ENCODE assay signal across 21 cellular contexts in the genomic region with DNA sequence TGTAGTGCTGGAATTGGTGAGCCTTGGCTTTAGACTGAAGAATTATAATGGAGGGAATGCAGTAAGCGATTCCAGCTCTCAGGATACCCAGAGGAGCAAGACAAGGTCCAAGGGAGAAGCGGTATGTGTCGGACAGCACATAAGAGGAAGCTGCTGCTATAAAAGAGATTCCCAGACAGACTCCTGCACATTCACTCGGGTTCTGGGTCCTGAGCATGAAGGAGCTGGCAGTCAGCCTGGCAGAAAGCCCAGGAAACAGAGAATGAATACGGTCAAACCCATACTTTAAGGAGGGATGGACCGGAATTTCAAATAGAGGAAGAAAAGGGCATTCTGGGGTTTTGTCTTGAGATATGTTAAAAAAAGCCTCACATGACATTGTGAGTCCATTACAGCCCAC.
A peak's percentile ranks its signal among the peaks of the same experiment; 100 is the strongest.
DNase-seq lines count a peak whose midpoint lies in the region; ATAC-seq and TF ChIP-seq lines count a peak whose summit lies in the region.
"Had no signal": no experiment of that assay in that cellular context is flagged by ENCODE, and none has a peak within 500 bp of the region (broad histone marks: within the 10 kb centered on the region; RNA-seq: fewer than 3 reads in every experiment).

No MANE protein-coding gene starts in this region.

- no peaks in the 10 kb centered on the region for H3K27me3 ChIP-seq in brain microvascular endothelial cell (replicated peaks)
- no peaks in the 10 kb centered on the region for H3K27me3 ChIP-seq in GM23338 (ENCODE audit: insufficient read depth)
- H3K27me3 ChIP-seq: body of pancreas, gastroesophageal sphincter, MG63 had no signal

- DNase-seq in COLO829 (ENCODE audit: low spot score) (peak; percentile 25), brain microvascular endothelial cell (peak; percentile 1), globus pallidus (ENCODE audit: low spot score) (peak; percentile 78), posterior cingulate gyrus (peak in 7 of 10 donors; percentile 18 to 88 (median 46)), NCI-H146 treated with DMSO at 0.1 percent for 48 hours (lab: John Stamatoyannopoulos, UW; ENCODE audit: unreplicated experiment) (no peak), GM23338 (ENCODE audit: low spot score) (no peak), H4 (ENCODE audit: low spot score) (no peak), SW480 (ENCODE audit: low spot score) (no peak)
- DNase-seq: activated gamma-delta T cell; body of pancreas; Caco-2; effector CD8-positive, alpha-beta T cell; immature natural killer cell; mammary epithelial cell; MG63; NCI-H2029 treated with DMSO at 0.1 percent for 48 hours; NCI-H774; small intestine had no signal

- no peaks in the 10 kb centered on the region; the same call in 1 of the 3 replicates for H3K4me1 Mint-ChIP-seq in GM23338
- H3K4me1 Mint-ChIP-seq: immature natural killer cell had no signal

- no peaks in the 10 kb centered on the region for H3K9me3 Mint-ChIP-seq in GM23338
- H3K9me3 Mint-ChIP-seq: immature natural killer cell, neural crest cell, WTC11 had no signal

- no peak overlapping the region for H3K4me2 ChIP-seq in GM23338

- no peaks in the 10 kb centered on the region for H3K36me3 Mint-ChIP-seq in GM23338 (ENCODE audit: low read depth)
- H3K36me3 Mint-ChIP-seq: immature natural killer cell, WTC11 had no signal

- peaks cover 4% of the 10 kb centered on the region; the same call in 1 of the 2 replicates for H3K9me2 ChIP-seq in GM23338 (ENCODE audit: insufficient read depth)

- no peak for ATAC-seq in GM23338
- ATAC-seq: body of pancreas, gastroesophageal sphincter, WTC11 had no signal

- H3K36me3 ChIP-seq in brain microvascular endothelial cell (replicated peaks) (no peaks in the 10 kb centered on the region), GM23338 (ENCODE audit: insufficient read depth) (no peaks in the 10 kb centered on the region)
- H3K36me3 ChIP-seq: gastroesophageal sphincter, MG63 had no signal

- no peaks in the 10 kb centered on the region for H3K79me2 ChIP-seq in GM23338 (replicated peaks; ENCODE audit: insufficient read depth)

- no peak overlapping the region for H3K4me3 Mint-ChIP-seq in GM23338
- H3K4me3 Mint-ChIP-seq: immature natural killer cell, neural crest cell, WTC11 had no signal

- no peak overlapping the region for H3K27ac Mint-ChIP-seq in GM23338
- H3K27ac Mint-ChIP-seq: immature natural killer cell, WTC11 had no signal

- TF ChIP-seq CTCF in brain microvascular endothelial cell (IDR thresholded peaks at IDR 0.05; ENCODE audit: low read depth, low read length, missing control alignments) (no peak), GM23338 (conservative IDR thresholded peaks at IDR 0.05; ENCODE audit: low read depth in 2 of 2) (no peak)

- peaks cover 4% of the 10 kb centered on the region for H3K27me3 Mint-ChIP-seq in GM23338 (ENCODE audit: insufficient read depth, low read depth, poor library complexity)

- H4K20me1 ChIP-seq in GM23338 (replicated peaks; ENCODE audit: insufficient read depth): no peaks in the 10 kb centered on the region

- H3F3A ChIP-seq in GM23338 (replicated peaks; ENCODE audit: low read depth): no peaks in the 10 kb centered on the region

- H2AFZ ChIP-seq in GM23338: no peak overlapping the region

- in situ Hi-C loops in brain microvascular endothelial cell (cut with HindIII; ENCODE audit: low pct_ligation_motif_present, low sequenced_read_pairs): no loop called here

- H3K27ac ChIP-seq in brain microvascular endothelial cell (no peak overlapping the region), GM23338 (ENCODE audit: low read depth) (no peak overlapping the region)
- H3K27ac ChIP-seq: body of pancreas had no signal

- intact Hi-C loops in posterior cingulate gyrus (cut with DNase I): no loop called here

- peaks cover 28% of the 10 kb centered on the region for H3K4me1 ChIP-seq in GM23338 (ENCODE audit: insufficient read depth)
- H3K4me1 ChIP-seq: Caco-2 had no signal

- no peak overlapping the region for H3K4me3 ChIP-seq in brain microvascular endothelial cell (ENCODE audit: low read depth, low read length)
- H3K4me3 ChIP-seq in GM23338: no peak overlapping the region
- H3K4me3 ChIP-seq: body of pancreas, gastroesophageal sphincter, MG63 had no signal

TF ChIP-seq in GM23338, 12 proteins besides CTCF, POLR2A, EP300 and RAD21 (continues in another document):
- TF ChIP-seq ZNF114 (CRISPR knock-in tag; IDR thresholded peaks at IDR 0.05): no peak
- TF ChIP-seq, protein P1, sequence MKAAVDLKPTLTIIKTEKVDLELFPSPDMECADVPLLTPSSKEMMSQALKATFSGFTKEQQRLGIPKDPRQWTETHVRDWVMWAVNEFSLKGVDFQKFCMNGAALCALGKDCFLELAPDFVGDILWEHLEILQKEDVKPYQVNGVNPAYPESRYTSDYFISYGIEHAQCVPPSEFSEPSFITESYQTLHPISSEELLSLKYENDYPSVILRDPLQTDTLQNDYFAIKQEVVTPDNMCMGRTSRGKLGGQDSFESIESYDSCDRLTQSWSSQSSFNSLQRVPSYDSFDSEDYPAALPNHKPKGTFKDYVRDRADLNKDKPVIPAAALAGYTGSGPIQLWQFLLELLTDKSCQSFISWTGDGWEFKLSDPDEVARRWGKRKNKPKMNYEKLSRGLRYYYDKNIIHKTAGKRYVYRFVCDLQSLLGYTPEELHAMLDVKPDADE (IDR thresholded peaks at IDR 0.05): no peak
- no peak for TF ChIP-seq STAT1 (IDR thresholded peaks at IDR 0.05; ENCODE audit: unreplicated experiment)
- TF ChIP-seq EZH2phosphoT487 (IDR thresholded peaks at IDR 0.05; ENCODE audit: unreplicated experiment): no peak
- no peak for TF ChIP-seq ZNF462 (CRISPR knock-in tag; IDR thresholded peaks at IDR 0.05)
- no peak for TF ChIP-seq ZNF331 (CRISPR knock-in tag; IDR thresholded peaks at IDR 0.05; ENCODE audit: low read depth)
- TF ChIP-seq CREB1 (CRISPR knock-in tag; IDR thresholded peaks at IDR 0.05; ENCODE audit: low read depth): no peak
- no peak for TF ChIP-seq NANOG (IDR thresholded peaks at IDR 0.05; ENCODE audit: borderline replicate concordance)
- TF ChIP-seq POLR2AphosphoS5 (IDR thresholded peaks at IDR 0.05; ENCODE audit: low read depth): no peak
- no peak for TF ChIP-seq JUNB (IDR thresholded peaks at IDR 0.05; ENCODE audit: unreplicated experiment)
- TF ChIP-seq EZH2 (IDR thresholded peaks at IDR 0.05; ENCODE audit: low read depth, unreplicated experiment): no peak

Comparison
In these comparisons a context has a peak if more than half of its experiments do, and no peak if none do; other contexts are left out.
1. DNase-seq: peak in COLO829 (single experiment), brain microvascular endothelial cell (single experiment), globus pallidus (single experiment) and posterior cingulate gyrus (7 of 10); none in NCI-H146 treated with DMSO at 0.1 percent for 48 hours (single experiment), GM23338 (single experiment), H4 (single experiment) and SW480 (single experiment).